Comparison of ENCODE assay signal across 8 cellular contexts in genomic region chr4:60805500-60806313, GRCh38.
DNase-seq lines count a peak whose midpoint lies in the region; ATAC-seq and TF ChIP-seq lines count a peak whose summit lies in the region.

No MANE protein-coding gene starts in this region.

- intact Hi-C loops in sciatic nerve (cut with DNase I), result no loop called here

- H3K27me3 Mint-ChIP-seq in neural progenitor cell (ENCODE audit: insufficient read depth, low read depth), result no peaks in the 10 kb centered on the region

- peak; percentile 23 for DNase-seq in A172 (ENCODE audit: low spot score)
- peak; percentile 4 for DNase-seq in NCI-H2081 treated with DMSO at 0.1 percent for 48 hours (lab: John Stamatoyannopoulos, UW)
- DNase-seq in cardiac fibroblast (ENCODE audit: low read depth in 2 of 2), result peak; percentile 59 to 65
- DNase-seq in neural progenitor cell (ENCODE audit: low spot score), result peak; percentile 59
- DNase-seq in activated gamma-delta T cell (lab: John Stamatoyannopoulos, UW), result no peak
- no peak for DNase-seq in sciatic nerve (ENCODE audit: low spot score)

- no peaks in the 10 kb centered on the region for H3K4me1 Mint-ChIP-seq in neural progenitor cell

- no peaks in the 10 kb centered on the region for H3K27me3 ChIP-seq in neural progenitor cell

- no peak overlapping the region for H3K27ac ChIP-seq in neural progenitor cell

- no peaks in the 10 kb centered on the region for H3F3A ChIP-seq in neural progenitor cell (ENCODE audit: low read depth)

- H3K79me2 ChIP-seq in neural progenitor cell (ENCODE audit: low read depth), result no peaks in the 10 kb centered on the region

- H4K20me1 ChIP-seq in neural progenitor cell (ENCODE audit: low read depth), result no peaks in the 10 kb centered on the region

- no peak overlapping the region for H3K9ac ChIP-seq in neural progenitor cell

- H3K27ac Mint-ChIP-seq in neural progenitor cell, result no peak overlapping the region

- no peak overlapping the region for H3K4me3 Mint-ChIP-seq in neural progenitor cell

- no peak overlapping the region for H3K4me3 ChIP-seq in cardiac fibroblast (replicated peaks in 1 of 2; ENCODE audit: low read depth in 2 of 2, low read length in 2 of 2)
- no peak overlapping the region for H3K4me3 ChIP-seq in neural progenitor cell

- peak; percentile 73 for TF ChIP-seq CTCF in cardiac fibroblast (IDR thresholded peaks at IDR 0.05; ENCODE audit: low read depth, low read length)
- peak; percentile 76 for TF ChIP-seq CTCF in neural progenitor cell (IDR thresholded peaks at IDR 0.05)

- no peaks in the 10 kb centered on the region for H3K4me1 ChIP-seq in neural progenitor cell

- H3K36me3 Mint-ChIP-seq in neural progenitor cell, result no peaks in the 10 kb centered on the region

- peak; percentile 89 for ATAC-seq in GM18868 (IDR thresholded peaks at IDR 0.05; ENCODE audit: unreplicated experiment)
- no peak for ATAC-seq in HG03469 (IDR thresholded peaks at IDR 0.05; ENCODE audit: unreplicated experiment)
- ATAC-seq in sciatic nerve, result no peak

- H3K36me3 ChIP-seq in neural progenitor cell, result no peaks in the 10 kb centered on the region

- H2AFZ ChIP-seq in neural progenitor cell (replicated peaks), result peak overlapping the region; percentile 93

- H3K9me3 Mint-ChIP-seq in neural progenitor cell, result no peaks in the 10 kb centered on the region

- no peaks in the 10 kb centered on the region for H3K9me3 ChIP-seq in neural progenitor cell (ENCODE audit: low read depth)

- H3K4me2 ChIP-seq in neural progenitor cell, result no peak overlapping the region

Comparison
In these comparisons a context has a peak if more than half of its experiments do, and no peak if none do; other contexts are left out.
1. DNase-seq: peak in A172 (single experiment), NCI-H2081 treated with DMSO at 0.1 percent for 48 hours (single experiment), cardiac fibroblast (2 of 2) and neural progenitor cell (single experiment); none in activated gamma-delta T cell (single experiment) and sciatic nerve (single experiment).